8 cellular contexts compared by ENCODE assay signal in genomic region chrX:38627683-38628082, GRCh38.
DNase-seq lines count a peak whose midpoint lies in the region; ATAC-seq and TF ChIP-seq lines count a peak whose summit lies in the region.

No MANE protein-coding gene starts in this region.

- no peak for TF ChIP-seq POLR2A in gastroesophageal sphincter (IDR thresholded peaks at IDR 0.05)

- DNase-seq in HS-27A (ENCODE audit: low read depth), result peak; percentile 0
- DNase-seq in UCSD-AML1 (lab: John Stamatoyannopoulos, UW; ENCODE audit: unreplicated experiment), result peak; percentile 11
- peak; percentile 47 for DNase-seq in iPS DF 19.7 (ENCODE audit: low read depth, low spot score)
- no peak for DNase-seq in NCI-H2196 (lab: John Stamatoyannopoulos, UW; ENCODE audit: unreplicated experiment)
- DNase-seq in AG20443 (ENCODE audit: low spot score), result no peak

- no peak overlapping the region for H3K4me2 ChIP-seq in DOHH2 (ENCODE audit: low read length)

- H3K27me3 ChIP-seq in DOHH2 (ENCODE audit: control insufficient read depth, low read length) (no peaks in the 10 kb centered on the region), gastroesophageal sphincter (no peaks in the 10 kb centered on the region)

- no peaks in the 10 kb centered on the region for H3K9me2 ChIP-seq in DOHH2 (replicated peaks; ENCODE audit: control insufficient read depth, low read length)

- TF ChIP-seq CTCF in DOHH2 (IDR thresholded peaks at IDR 0.05; ENCODE audit: low read depth, low read length, poor library complexity, severe bottlenecking) (peak; percentile 62), gastroesophageal sphincter (IDR thresholded peaks at IDR 0.05) (peak in 1 of 4 experiments; percentile 30)

- no peaks in the 10 kb centered on the region for H3K4me1 ChIP-seq in DOHH2 (ENCODE audit: control insufficient read depth, low read length)
- no peaks in the 10 kb centered on the region for H3K4me1 ChIP-seq in gastroesophageal sphincter

- H3K9me3 ChIP-seq in DOHH2 (ENCODE audit: control insufficient read depth, insufficient read depth, low read length) (no peaks in the 10 kb centered on the region), gastroesophageal sphincter (no peaks in the 10 kb centered on the region)

- H3F3A ChIP-seq in DOHH2 (ENCODE audit: control insufficient read depth, insufficient read depth), result no peaks in the 10 kb centered on the region

- H3K36me3 ChIP-seq in DOHH2 (ENCODE audit: control insufficient read depth, low read length) (no peaks in the 10 kb centered on the region), gastroesophageal sphincter (no peaks in the 10 kb centered on the region)

- H3K4me3 ChIP-seq in DOHH2 (ENCODE audit: low read length) (no peak overlapping the region), gastroesophageal sphincter (no peak overlapping the region)

- H3K27ac ChIP-seq in DOHH2 (ENCODE audit: low read depth, low read length) (no peak overlapping the region), gastroesophageal sphincter (no peak overlapping the region)

- ATAC-seq in GM19438 (IDR thresholded peaks at IDR 0.05; ENCODE audit: low read depth, unreplicated experiment), result peak; percentile 97
- no peak for ATAC-seq in gastroesophageal sphincter

- H3K79me2 ChIP-seq in DOHH2 (ENCODE audit: control insufficient read depth, low read length), result no peaks in the 10 kb centered on the region

- TF ChIP-seq EP300 in gastroesophageal sphincter (IDR thresholded peaks at IDR 0.05), result no peak

- no peaks in the 10 kb centered on the region for H4K20me1 ChIP-seq in DOHH2 (ENCODE audit: control insufficient read depth, insufficient read depth, low read depth, low read length)

Comparison
In these comparisons a context has a peak if more than half of its experiments do, and no peak if none do; other contexts are left out.
1. DNase-seq: peak in HS-27A (single experiment), UCSD-AML1 (single experiment) and iPS DF 19.7 (single experiment); none in NCI-H2196 (single experiment) and AG20443 (single experiment).